ENCODE assay signal across 1 cellular context in genomic region chr9:36141288-36141687, GRCh38.
TF ChIP-seq lines count a peak whose summit lies in the region.

No MANE protein-coding gene starts in this region.

TF ChIP-seq in HCT116, 20 proteins besides CTCF, POLR2A, EP300 and RAD21 (continued from another document):
- TF ChIP-seq SP1 (IDR thresholded peaks at IDR 0.05; ENCODE audit: low read depth) (no peak), ZFX (IDR thresholded peaks at IDR 0.05) (no peak), YY1 (IDR thresholded peaks at IDR 0.05; ENCODE audit: extremely low read depth, insufficient replicate concordance, low read depth, low read length) (no peak), ZBTB33 (IDR thresholded peaks at IDR 0.05; ENCODE audit: extremely low read depth, insufficient replicate concordance, low read length) (no peak), POLR2AphosphoS5 (IDR thresholded peaks at IDR 0.05; ENCODE audit: low read depth, low read length) (no peak), ZNF274 (IDR thresholded peaks at IDR 0.05; ENCODE audit: low read depth, low read length) (no peak), FOSL1 (IDR thresholded peaks at IDR 0.05; ENCODE audit: low read depth) (no peak), SRF (IDR thresholded peaks at IDR 0.05; ENCODE audit: low read depth) (no peak), SIN3A (IDR thresholded peaks at IDR 0.05; ENCODE audit: low read depth) (no peak), EZH2 (IDR thresholded peaks at IDR 0.05) (no peak), ELF1 (IDR thresholded peaks at IDR 0.05; ENCODE audit: borderline replicate concordance, low read depth) (no peak)
